In the genomic region with DNA sequence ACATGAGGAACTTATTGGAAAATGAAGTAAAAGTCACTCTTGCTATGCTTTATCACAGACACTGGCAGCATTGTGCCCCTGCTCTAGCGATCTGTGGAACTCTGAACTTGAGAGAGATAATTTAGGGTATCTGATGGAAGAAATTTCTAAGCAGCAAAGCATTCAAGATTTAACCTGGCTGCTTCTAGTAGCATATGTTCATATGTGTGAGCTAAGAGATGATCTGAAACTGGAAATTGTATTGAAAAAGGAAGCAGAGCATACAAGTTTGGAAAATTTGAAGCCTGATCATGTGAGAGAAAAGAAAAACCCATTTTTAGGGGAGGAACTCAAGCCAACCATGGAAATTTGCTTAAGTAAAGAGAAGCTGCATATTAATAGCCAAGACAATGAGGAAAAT, we compare ENCODE assay signal across 30 cellular contexts.
"Had no signal": no experiment of that assay in that cellular context is flagged by ENCODE, and none has a peak within 500 bp of the region (broad histone marks: within the 10 kb centered on the region; RNA-seq: fewer than 3 reads in every experiment).

No MANE protein-coding gene starts in this region.

- H3K27ac Mint-ChIP-seq: naive thymus-derived CD8-positive, alpha-beta T cell; natural killer cell treated with Interleukin-12 subunit alpha and Interleukin-12 subunit beta and Interleukin-15 and Interleukin-18, amount 100 ng/mL, for 72 hours; nephron progenitor cell; stimulated activated memory B cell treated with anti-CD40 and anti-IgM and Interleukin-4, amounts not matched to agents 10 μg/mL and 1 μg/mL and 100 μg/mL, for 72 hours; stimulated activated naive CD8-positive, alpha-beta T cell treated with anti-CD3 and anti-CD28 coated beads, Interleukin-15, amount 100 ng/mL, for 72 hours had no signal

- H3K4me1 ChIP-seq: pancreas, prostate gland, spleen, suprapubic skin, thyroid gland, tibial nerve, upper lobe of left lung, vagina had no signal

- ATAC-seq: naive thymus-derived CD8-positive, alpha-beta T cell; natural killer cell treated with Interleukin-12 subunit alpha and Interleukin-12 subunit beta and Interleukin-15 and Interleukin-18, amount 100 ng/mL, for 72 hours; pancreas; right cardiac atrium; sciatic nerve; stimulated activated memory B cell treated with anti-CD40 and anti-IgM and Interleukin-4, amounts not matched to agents 10 μg/mL and 1 μg/mL and 100 μg/mL, for 72 hours; stimulated activated naive CD8-positive, alpha-beta T cell treated with anti-CD3 and anti-CD28 coated beads, Interleukin-15, amount 100 ng/mL, for 72 hours; stimulated activated naive CD8-positive, alpha-beta T cell treated with anti-CD3 and anti-CD28 coated beads, Interleukin-15, Interleukin-2, amounts not matched to agents 100 U/mL and 50 U/mL, for 24 hours had no signal

- H3K9me3 ChIP-seq: neutrophil, pancreas, prostate gland, thyroid gland, vagina had no signal

- H3K27ac ChIP-seq: neutrophil, pancreas, prostate gland, skin epidermis, spleen, suprapubic skin, thoracic aorta, thyroid gland, tibial nerve, upper lobe of left lung, vagina had no signal

- H3K36me3 Mint-ChIP-seq: stimulated activated memory B cell treated with anti-CD40 and anti-IgM and Interleukin-4, amounts not matched to agents 10 μg/mL and 1 μg/mL and 100 μg/mL, for 72 hours had no signal

- H3K4me3 Mint-ChIP-seq: naive thymus-derived CD8-positive, alpha-beta T cell; natural killer cell treated with Interleukin-12 subunit alpha and Interleukin-12 subunit beta and Interleukin-15 and Interleukin-18, amount 100 ng/mL, for 72 hours; nephron progenitor cell; neural crest cell; stimulated activated memory B cell treated with anti-CD40 and anti-IgM and Interleukin-4, amounts not matched to agents 10 μg/mL and 1 μg/mL and 100 μg/mL, for 72 hours; stimulated activated naive CD8-positive, alpha-beta T cell treated with anti-CD3 and anti-CD28 coated beads, Interleukin-15, amount 100 ng/mL, for 72 hours had no signal

- H3K27me3 Mint-ChIP-seq: naive thymus-derived CD8-positive, alpha-beta T cell; natural killer cell treated with Interleukin-12 subunit alpha and Interleukin-12 subunit beta and Interleukin-15 and Interleukin-18, amount 100 ng/mL, for 72 hours; stimulated activated memory B cell treated with anti-CD40 and anti-IgM and Interleukin-4, amounts not matched to agents 10 μg/mL and 1 μg/mL and 100 μg/mL, for 72 hours; stimulated activated naive CD8-positive, alpha-beta T cell treated with anti-CD3 and anti-CD28 coated beads, Interleukin-15, amount 100 ng/mL, for 72 hours had no signal

- H3K36me3 ChIP-seq: neutrophil, pancreas, prostate gland, spleen, suprapubic skin, thoracic aorta, thyroid gland, tibial nerve, upper lobe of left lung, vagina had no signal

- H3K4me3 ChIP-seq: pancreas, prostate gland, skin epidermis, smooth muscle cell, spleen, suprapubic skin, thoracic aorta, thyroid gland, tibial nerve, upper lobe of left lung, vagina had no signal

- H3K4me1 Mint-ChIP-seq: naive thymus-derived CD8-positive, alpha-beta T cell; nephron progenitor cell; neural crest cell; stimulated activated memory B cell treated with anti-CD40 and anti-IgM and Interleukin-4, amounts not matched to agents 10 μg/mL and 1 μg/mL and 100 μg/mL, for 72 hours; stimulated activated naive CD8-positive, alpha-beta T cell treated with anti-CD3 and anti-CD28 coated beads, Interleukin-15, amount 100 ng/mL, for 72 hours had no signal

- DNase-seq: naive thymus-derived CD8-positive, alpha-beta T cell; nephron progenitor cell; nucleus accumbens; pancreas; spleen; stimulated activated CD4-positive, alpha-beta T cell treated with anti-CD3 and anti-CD28 coated beads, Interleukin-12 subunit alpha, Interleukin-12 subunit beta, amount 100 ng/mL, for 4 hours; stimulated activated CD4-positive, alpha-beta T cell treated with anti-CD3 and anti-CD28 coated beads, Interleukin-1b, Interleukin-23, amount 100 ng/mL, for 48 hours; stimulated activated CD4-positive, alpha-beta T cell treated with anti-CD3 and anti-CD28 coated beads, Interleukin-4, amount 100 ng/mL, for 1 hour; stimulated activated CD4-positive, alpha-beta T cell treated with anti-CD3 and anti-CD28 coated beads, Interleukin-4, amount 100 ng/mL, for 4 hours; stimulated activated CD8-positive, alpha-beta memory T cell treated with anti-CD3 and anti-CD28 coated beads, Interleukin-4, amount 100 ng/mL, for 48 hours; stimulated activated naive CD4-positive, alpha-beta T cell; stimulated activated naive CD8-positive, alpha-beta T cell treated with anti-CD3 and anti-CD28 coated beads, Interleukin-15, amount 100 ng/mL, for 72 hours; stimulated activated naive CD8-positive, alpha-beta T cell treated with anti-CD3 and anti-CD28 coated beads, Interleukin-15, Interleukin-2, amounts not matched to agents 100 U/mL and 50 U/mL, for 24 hours; substantia nigra; thyroid gland; trophoblast cell; upper lobe of left lung had no signal
